Comparison of ENCODE assay signal across 15 cellular contexts in the genomic region with DNA sequence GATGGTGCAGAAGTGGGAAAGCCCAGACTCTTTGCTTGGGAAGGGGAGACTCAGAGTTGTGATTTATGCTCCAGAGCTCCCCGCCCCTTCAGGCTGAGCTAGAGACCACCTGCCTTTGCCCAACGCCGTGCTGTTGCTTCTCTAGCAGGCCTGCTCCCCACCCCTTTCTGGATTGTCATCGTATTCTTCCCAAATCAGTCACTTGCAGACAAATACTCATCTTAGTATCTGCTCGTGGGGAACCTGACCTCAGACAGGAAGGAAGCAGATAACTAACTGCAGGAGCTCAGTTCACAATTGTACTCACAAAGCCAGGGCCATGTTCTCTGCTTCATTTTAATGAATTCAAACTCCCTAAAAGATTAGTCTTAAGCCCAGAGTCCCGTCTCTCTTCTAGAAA. TPM values are rescaled to one million over a fixed set of nuclear protein-coding genes. Genes with fewer than 3 reads are reported as not detected.
A peak's percentile ranks its signal among the peaks of the same experiment; 100 is the strongest.
DNase-seq lines count a peak whose midpoint lies in the region; ATAC-seq and TF ChIP-seq lines count a peak whose summit lies in the region.
"Had no signal": no experiment of that assay in that cellular context is flagged by ENCODE, and none has a peak within 500 bp of the region (broad histone marks: within the 10 kb centered on the region; RNA-seq: fewer than 3 reads in every experiment).

No MANE protein-coding gene starts in this region.

- peaks cover 7% of the 10 kb centered on the region for H3K4me1 ChIP-seq in PC-9 (replicated peaks; ENCODE audit: insufficient read depth)

- no peak for TF ChIP-seq CTCF in PC-9 (conservative IDR thresholded peaks at IDR 0.05)

- CTCF ChIA-PET in activated naive CD4-positive, alpha-beta T cell treated with anti-CD3 and anti-CD28 coated beads for 36 hours (lab: Charles Lee): interaction anchor here (2.1 kb wide), 1 partner anchor 18 kb away, joined by 9 read pairs; no protein-coding TSS in a partner anchor
- CTCF ChIA-PET in PC-9 (lab: Charles Lee): no interaction called here

- H3K4me3 Mint-ChIP-seq in activated naive CD4-positive, alpha-beta T cell treated with anti-CD3 and anti-CD28 coated beads for 36 hours: no peak overlapping the region
- H3K4me3 Mint-ChIP-seq in T-helper 1 cell treated with Interleukin-12 subunit alpha and Interleukin-12 subunit beta and Interleukin-4 antibody, amounts not matched to agents 30 μg/mL and 1 μg/mL, for 36 hours: peak overlapping the region; percentile 32
- H3K4me3 Mint-ChIP-seq in activated naive CD8-positive, alpha-beta T cell treated with anti-CD3 and anti-CD28 coated beads, Interleukin-2, amount 10 ng/mL, durations not matched to agents 7 days and 5 days: peak overlapping the region; percentile 59
- H3K4me3 Mint-ChIP-seq: endodermal cell had no signal

- peak overlapping the region; percentile 61 for H3K27ac Mint-ChIP-seq in activated naive CD4-positive, alpha-beta T cell treated with anti-CD3 and anti-CD28 coated beads for 36 hours
- peak overlapping the region; percentile 60 for H3K27ac Mint-ChIP-seq in T-helper 1 cell treated with Interleukin-12 subunit alpha and Interleukin-12 subunit beta and Interleukin-4 antibody, amounts not matched to agents 30 μg/mL and 1 μg/mL, for 36 hours
- H3K27ac Mint-ChIP-seq in activated naive CD8-positive, alpha-beta T cell treated with anti-CD3 and anti-CD28 coated beads, Interleukin-2, amount 10 ng/mL, durations not matched to agents 7 days and 5 days: peak overlapping the region; percentile 72
- H3K27ac Mint-ChIP-seq: endodermal cell had no signal

- H3K27ac ChIP-seq in PC-9: no peak overlapping the region
- H3K27ac ChIP-seq: cardiac muscle cell, ovary had no signal

- H2AFZ ChIP-seq in PC-9: no peak overlapping the region

- H3K9me3 Mint-ChIP-seq in activated naive CD4-positive, alpha-beta T cell treated with anti-CD3 and anti-CD28 coated beads for 36 hours: no peaks in the 10 kb centered on the region
- H3K9me3 Mint-ChIP-seq in T-helper 1 cell treated with Interleukin-12 subunit alpha and Interleukin-12 subunit beta and Interleukin-4 antibody, amounts not matched to agents 30 μg/mL and 1 μg/mL, for 36 hours: no peaks in the 10 kb centered on the region
- H3K9me3 Mint-ChIP-seq in activated naive CD8-positive, alpha-beta T cell treated with anti-CD3 and anti-CD28 coated beads, Interleukin-2, amount 10 ng/mL, durations not matched to agents 7 days and 5 days: no peaks in the 10 kb centered on the region
- H3K9me3 Mint-ChIP-seq: endodermal cell had no signal

- no TSS peak for BruUV-seq in PC-9 (replicated peaks; lab: Mats Ljungman, UMichigan)

- H3K9me2 ChIP-seq in PC-9 (ENCODE audit: insufficient read depth): no peaks in the 10 kb centered on the region

- H3K4me3 ChIP-seq in PC-9: no peak overlapping the region
- H3K4me3 ChIP-seq: cardiac muscle cell, K562, mucosa of descending colon, ovary had no signal

- intact Hi-C loops in activated naive CD4-positive, alpha-beta T cell treated with anti-CD3 and anti-CD28 coated beads for 36 hours (cut with micrococcal nuclease): loop anchor here (1.0 to 5.0 kb wide), 5 partner anchors 12 to 55 kb away; no protein-coding TSS in a partner anchor
- intact Hi-C loops in PC-9 (cut with micrococcal nuclease; ENCODE audit: unreplicated experiment): no loop called here

- H3K36me3 Mint-ChIP-seq in activated naive CD4-positive, alpha-beta T cell treated with anti-CD3 and anti-CD28 coated beads for 36 hours (ENCODE audit: low read depth): no peaks in the 10 kb centered on the region
- peaks cover 6% of the 10 kb centered on the region for H3K36me3 Mint-ChIP-seq in T-helper 1 cell treated with Interleukin-12 subunit alpha and Interleukin-12 subunit beta and Interleukin-4 antibody, amounts not matched to agents 30 μg/mL and 1 μg/mL, for 36 hours (ENCODE audit: low read depth)
- H3K36me3 Mint-ChIP-seq in activated naive CD8-positive, alpha-beta T cell treated with anti-CD3 and anti-CD28 coated beads, Interleukin-2, amount 10 ng/mL, durations not matched to agents 7 days and 5 days: peaks cover 4% of the 10 kb centered on the region

- H3K79me2 ChIP-seq in PC-9 (ENCODE audit: low read depth): no peaks in the 10 kb centered on the region

- peaks cover 42% of the 10 kb centered on the region for H3K4me1 Mint-ChIP-seq in activated naive CD4-positive, alpha-beta T cell treated with anti-CD3 and anti-CD28 coated beads for 36 hours (ENCODE audit: low read depth)
- H3K4me1 Mint-ChIP-seq in T-helper 1 cell treated with Interleukin-12 subunit alpha and Interleukin-12 subunit beta and Interleukin-4 antibody, amounts not matched to agents 30 μg/mL and 1 μg/mL, for 36 hours (ENCODE audit: low read depth): peaks cover 43% of the 10 kb centered on the region
- peaks cover 39% of the 10 kb centered on the region for H3K4me1 Mint-ChIP-seq in activated naive CD8-positive, alpha-beta T cell treated with anti-CD3 and anti-CD28 coated beads, Interleukin-2, amount 10 ng/mL, durations not matched to agents 7 days and 5 days

- no peaks in the 10 kb centered on the region for H3F3A ChIP-seq in PC-9 (ENCODE audit: insufficient read depth, low read depth)

- no peaks in the 10 kb centered on the region for H3K9me3 ChIP-seq in PC-9 (ENCODE audit: insufficient read depth, low read depth)
- H3K9me3 ChIP-seq: mucosa of descending colon, ovary had no signal

- no peaks in the 10 kb centered on the region for H4K20me1 ChIP-seq in PC-9 (ENCODE audit: insufficient read depth)

- no peaks in the 10 kb centered on the region for H3K27me3 ChIP-seq in PC-9 (ENCODE audit: insufficient read depth, low read depth)
- H3K27me3 ChIP-seq: cardiac muscle cell, ovary had no signal

- H3K36me3 ChIP-seq in PC-9 (ENCODE audit: low read depth): no peaks in the 10 kb centered on the region
- H3K36me3 ChIP-seq: cardiac muscle cell, ovary had no signal

- POLR2A ChIA-PET in activated naive CD8-positive, alpha-beta T cell treated with anti-CD3 and anti-CD28 coated beads, Interleukin-2, amount 10 ng/mL, durations not matched to agents 7 days and 5 days (lab: Charles Lee): interaction anchor here (1.6 to 5.0 kb wide), 2 partner anchors 13 to 18 kb away, joined by 4 to 19 read pairs; no protein-coding TSS in a partner anchor
- POLR2A ChIA-PET in PC-9 (lab: Charles Lee; ENCODE audit: unreplicated experiment): no interaction called here

- H3K27me3 Mint-ChIP-seq in activated naive CD4-positive, alpha-beta T cell treated with anti-CD3 and anti-CD28 coated beads for 36 hours (ENCODE audit: low read depth): no peaks in the 10 kb centered on the region
- no peaks in the 10 kb centered on the region for H3K27me3 Mint-ChIP-seq in T-helper 1 cell treated with Interleukin-12 subunit alpha and Interleukin-12 subunit beta and Interleukin-4 antibody, amounts not matched to agents 30 μg/mL and 1 μg/mL, for 36 hours (ENCODE audit: low read depth)
- no peaks in the 10 kb centered on the region for H3K27me3 Mint-ChIP-seq in activated naive CD8-positive, alpha-beta T cell treated with anti-CD3 and anti-CD28 coated beads, Interleukin-2, amount 10 ng/mL, durations not matched to agents 7 days and 5 days

- peak; percentile 97 for ATAC-seq in activated naive CD8-positive, alpha-beta T cell treated with anti-CD3 and anti-CD28 coated beads, Interleukin-2, amount 10 ng/mL, durations not matched to agents 7 days and 5 days (ENCODE audit: low read depth)
- ATAC-seq in HG02588 (IDR thresholded peaks at IDR 0.05; ENCODE audit: unreplicated experiment) (no peak), GM18517 (IDR thresholded peaks at IDR 0.05; ENCODE audit: unreplicated experiment) (no peak)
- ATAC-seq: K562, left cardiac atrium, mucosa of descending colon had no signal

- no peak overlapping the region for H3K4me2 ChIP-seq in PC-9

- DNase-seq in activated naive CD4-positive, alpha-beta T cell treated with anti-CD3 and anti-CD28 coated beads for 36 hours: peak; percentile 74
- no peak for DNase-seq in activated naive CD4-positive, alpha-beta T cell (lab: John Stamatoyannopoulos, UW)
- DNase-seq in activated naive CD8-positive, alpha-beta T cell treated with anti-CD3 and anti-CD28 coated beads, Interleukin-2, amount 10 ng/mL, durations not matched to agents 7 days and 5 days: peak; percentile 40
- peak; percentile 40 for DNase-seq in stimulated activated CD8-positive, alpha-beta memory T cell treated with anti-CD3 and anti-CD28 coated beads, Interleukin-4, amount 100 ng/mL, for 48 hours
- no peak for DNase-seq in PC-9
- DNase-seq: endodermal cell, left cardiac atrium, mucosa of descending colon, NCI-H1092 treated with DMSO at 0.1 percent for 48 hours, ovary had no signal

RNA-seq across cellular contexts. Expression of gene GGTLC1, which starts 57.0 kb away (rescaled TPM):
- total RNA-seq in activated naive CD4-positive, alpha-beta T cell treated with anti-CD3 and anti-CD28 coated beads for 36 hours: not detected
- total RNA-seq in activated naive CD8-positive, alpha-beta T cell treated with anti-CD3 and anti-CD28 coated beads, Interleukin-2, amount 10 ng/mL, durations not matched to agents 7 days and 5 days: not detected
- total RNA-seq in PC-9 (2021): 0.43 and 0.63 TPM in 2 replicates
- total RNA-seq: cardiac muscle cell, endodermal cell, K562, left cardiac atrium, ovary had no signal

Comparison
In these comparisons a context has a peak if more than half of its experiments do, and no peak if none do; other contexts are left out.
1. DNase-seq: peak in activated naive CD4-positive, alpha-beta T cell treated with anti-CD3 and anti-CD28 coated beads for 36 hours (single experiment), activated naive CD8-positive, alpha-beta T cell treated with anti-CD3 and anti-CD28 coated beads, Interleukin-2, amount 10 ng/mL, durations not matched to agents 7 days and 5 days (single experiment) and stimulated activated CD8-positive, alpha-beta memory T cell treated with anti-CD3 and anti-CD28 coated beads, Interleukin-4, amount 100 ng/mL, for 48 hours (single experiment); none in activated naive CD4-positive, alpha-beta T cell (0 of 4) and PC-9 (0 of 2).
2. Peak in every context shown above with its lines, with median percentiles within 50 percentile points of each other: H3K27ac Mint-ChIP-seq.